1 cellular context compared by ENCODE assay signal in genomic region chr18:37385846-37386435, GRCh38.
TF ChIP-seq lines count a peak whose summit lies in the region.

No MANE protein-coding gene starts in this region.

TF ChIP-seq in GM12878, 131 proteins besides CTCF, POLR2A, EP300 and RAD21 (continued from another document):
- TF ChIP-seq HSF1 (IDR thresholded peaks at IDR 0.05; ENCODE audit: low read depth, low read length) (no peak), ZNF592 (IDR thresholded peaks at IDR 0.05) (no peak)
TF ChIP-seq in GM12878: peak in this region for 2.
